Comparison of ENCODE assay signal across 11 cellular contexts in genomic region chr10:129870926-129871660, GRCh38.
DNase-seq lines count a peak whose midpoint lies in the region; ATAC-seq and TF ChIP-seq lines count a peak whose summit lies in the region.
"Had no signal": no experiment of that assay in that cellular context is flagged by ENCODE, and none has a peak within 500 bp of the region (broad histone marks: within the 10 kb centered on the region; RNA-seq: fewer than 3 reads in every experiment).

No MANE protein-coding gene starts in this region.

- ATAC-seq in SK-N-SH treated with all-trans-retinoic acid at 6 μM for 48 hours (no peak), left lung (peak; percentile 43), GM19023 (IDR thresholded peaks at IDR 0.05; ENCODE audit: unreplicated experiment) (no peak), lower lobe of right lung (no peak)
- ATAC-seq: activated CD4-positive, CD25-positive, alpha-beta regulatory T cell treated with anti-CD3 and anti-CD28 coated beads, Interleukin-2, amount 50 U/mL, for 24 hours; activated naive CD8-positive, alpha-beta T cell treated with anti-CD3 and anti-CD28 coated beads, Interleukin-2, amount 50 U/mL, for 24 hours; PC-3 had no signal

- no peak for TF ChIP-seq POLR2A in vagina (IDR thresholded peaks at IDR 0.05)

- intact Hi-C loops in CD14-positive monocyte (cut with micrococcal nuclease) (no loop called here), left lung (cut with DNase I) (no loop called here), lower lobe of right lung (cut with DNase I) (no loop called here), vagina (cut with DNase I) (no loop called here)

- H3K36me3 Mint-ChIP-seq in CD14-positive monocyte, result no peaks in the 10 kb centered on the region

- H3K27me3 Mint-ChIP-seq in CD14-positive monocyte (ENCODE audit: low read depth in 3 of 3), result peaks cover 0 to 3% (median 0%) of the 10 kb centered on the region in 3 donors
- H3K27me3 Mint-ChIP-seq: activated naive CD8-positive, alpha-beta T cell treated with anti-CD3 and anti-CD28 coated beads, Interleukin-2, amount 50 U/mL, for 24 hours had no signal

- no peak for TF ChIP-seq CTCF in CD14-positive monocyte (IDR thresholded peaks at IDR 0.05)
- no peak for TF ChIP-seq CTCF in left lung (IDR thresholded peaks at IDR 0.05)
- TF ChIP-seq CTCF in lower lobe of right lung (IDR thresholded peaks at IDR 0.05), result no peak
- no peak for TF ChIP-seq CTCF in vagina (IDR thresholded peaks at IDR 0.05)

- H3K4me3 Mint-ChIP-seq in CD14-positive monocyte, result peak overlapping the region; percentile 68 to 87
- H3K4me3 Mint-ChIP-seq: activated naive CD8-positive, alpha-beta T cell treated with anti-CD3 and anti-CD28 coated beads, Interleukin-2, amount 50 U/mL, for 24 hours had no signal

- no peaks in the 10 kb centered on the region for H3K27me3 ChIP-seq in left lung
- peaks cover 5% of the 10 kb centered on the region for H3K27me3 ChIP-seq in lower lobe of right lung (ENCODE audit: low read depth)
- no peaks in the 10 kb centered on the region for H3K27me3 ChIP-seq in vagina

- peaks cover 0 to 15% (median 4%) of the 10 kb centered on the region in 7 donors for H3K9me3 Mint-ChIP-seq in CD14-positive monocyte
- H3K9me3 Mint-ChIP-seq: activated naive CD8-positive, alpha-beta T cell treated with anti-CD3 and anti-CD28 coated beads, Interleukin-2, amount 50 U/mL, for 24 hours had no signal

- H3K4me1 ChIP-seq in left lung (no peaks in the 10 kb centered on the region), lower lobe of right lung (no peaks in the 10 kb centered on the region), vagina (no peaks in the 10 kb centered on the region)

- peak overlapping the region in 2 of 7 donors; percentile 25 to 39 for H3K27ac Mint-ChIP-seq in CD14-positive monocyte
- H3K27ac Mint-ChIP-seq: activated naive CD8-positive, alpha-beta T cell treated with anti-CD3 and anti-CD28 coated beads, Interleukin-2, amount 50 U/mL, for 24 hours had no signal

- DNase-seq in CD14-positive monocyte (ENCODE audit: low spot score) (no peak), MV-4-11 (lab: John Stamatoyannopoulos, UW) (peak; percentile 95), left lung (no peak), KG1 (lab: John Stamatoyannopoulos, UW) (no peak), lower lobe of right lung (no peak), vagina (ENCODE audit: extremely low spot score in 2 of 2) (no peak)
- DNase-seq: activated naive CD8-positive, alpha-beta T cell treated with anti-CD3 and anti-CD28 coated beads, Interleukin-2, amount 50 U/mL, for 24 hours; PC-3 had no signal

- no peaks in the 10 kb centered on the region for H3K9me3 ChIP-seq in left lung
- H3K9me3 ChIP-seq in lower lobe of right lung, result no peaks in the 10 kb centered on the region
- no peaks in the 10 kb centered on the region for H3K9me3 ChIP-seq in vagina

- H3K36me3 ChIP-seq in left lung (no peaks in the 10 kb centered on the region), lower lobe of right lung (no peaks in the 10 kb centered on the region), vagina (no peaks in the 10 kb centered on the region)

- H3K27ac ChIP-seq in left lung, result no peak overlapping the region
- H3K27ac ChIP-seq in lower lobe of right lung, result no peak overlapping the region
- H3K27ac ChIP-seq in vagina, result no peak overlapping the region

- H3K4me3 ChIP-seq in left lung (no peak overlapping the region), lower lobe of right lung (no peak overlapping the region), vagina (no peak overlapping the region)

- peaks cover 19% of the 10 kb centered on the region for H3K4me1 Mint-ChIP-seq in CD14-positive monocyte

TF ChIP-seq in SK-N-SH treated with all-trans-retinoic acid at 6 μM for 48 hours, 23 proteins besides CTCF, POLR2A, EP300 and RAD21:
- peak; percentile 91 for TF ChIP-seq TCF4 (CRISPR knock-in tag; IDR thresholded peaks at IDR 0.05; ENCODE audit: borderline replicate concordance)
- TF ChIP-seq CSDC2 (CRISPR knock-in tag; IDR thresholded peaks at IDR 0.05), result no peak
- TF ChIP-seq BACH2 (CRISPR knock-in tag; IDR thresholded peaks at IDR 0.05; ENCODE audit: borderline replicate concordance), result no peak
- peak; percentile 55; the same call in 1 of the 2 replicates for TF ChIP-seq TSHZ2 (CRISPR knock-in tag; IDR thresholded peaks at IDR 0.05)
- TF ChIP-seq ZNF70 (CRISPR knock-in tag; IDR thresholded peaks at IDR 0.05), result no peak
- no peak for TF ChIP-seq ZC3H10 (CRISPR knock-in tag; IDR thresholded peaks at IDR 0.05)
- TF ChIP-seq, protein P1, sequence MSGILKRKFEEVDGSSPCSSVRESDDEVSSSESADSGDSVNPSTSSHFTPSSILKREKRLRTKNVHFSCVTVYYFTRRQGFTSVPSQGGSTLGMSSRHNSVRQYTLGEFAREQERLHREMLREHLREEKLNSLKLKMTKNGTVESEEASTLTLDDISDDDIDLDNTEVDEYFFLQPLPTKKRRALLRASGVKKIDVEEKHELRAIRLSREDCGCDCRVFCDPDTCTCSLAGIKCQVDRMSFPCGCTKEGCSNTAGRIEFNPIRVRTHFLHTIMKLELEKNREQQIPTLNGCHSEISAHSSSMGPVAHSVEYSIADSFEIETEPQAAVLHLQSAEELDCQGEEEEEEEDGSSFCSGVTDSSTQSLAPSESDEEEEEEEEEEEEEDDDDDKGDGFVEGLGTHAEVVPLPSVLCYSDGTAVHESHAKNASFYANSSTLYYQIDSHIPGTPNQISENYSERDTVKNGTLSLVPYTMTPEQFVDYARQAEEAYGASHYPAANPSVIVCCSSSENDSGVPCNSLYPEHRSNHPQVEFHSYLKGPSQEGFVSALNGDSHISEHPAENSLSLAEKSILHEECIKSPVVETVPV (CRISPR knock-in tag; IDR thresholded peaks at IDR 0.05), result no peak
